In the genomic region with DNA sequence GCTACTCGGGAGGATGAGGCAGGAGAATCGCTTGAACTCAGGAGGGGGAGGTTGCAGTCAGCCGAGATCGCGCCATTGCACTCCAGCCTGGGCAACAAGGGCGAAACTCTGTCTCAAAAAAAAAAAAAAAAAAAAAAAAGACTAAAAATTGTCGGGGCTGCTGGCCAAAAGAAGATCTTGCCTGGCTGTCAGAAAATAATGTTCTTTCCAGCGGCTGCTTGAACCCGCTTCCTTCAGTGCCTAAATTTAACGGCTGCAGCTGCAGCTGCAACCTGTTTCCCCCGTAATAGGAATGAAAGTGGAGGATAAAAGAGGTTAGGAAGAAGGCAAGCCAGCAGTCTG, we compare ENCODE assay signal across 8 cellular contexts. TPM values are rescaled to one million over a fixed set of nuclear protein-coding genes. Genes with fewer than 3 reads are reported as not detected.
DNase-seq lines count a peak whose midpoint lies in the region; ATAC-seq, FAIRE-seq and TF ChIP-seq lines count a peak whose summit lies in the region.
"Not testable (repeated sequence)": the region's sequence is repeated elsewhere in the genome, so short reads cannot be mapped to it uniquely, and the experiment has no call there.

No MANE protein-coding gene starts in this region.

- not testable (repeated sequence) for FAIRE-seq in pancreas (lab: Jason Lieb, UNC)

- TF ChIP-seq POLR2A in lower leg skin (IDR thresholded peaks at IDR 0.05); thyroid gland (IDR thresholded peaks at IDR 0.05): not testable (repeated sequence)

- H3K9ac ChIP-seq in Loucy (ENCODE audit: low read depth, low read length, poor library complexity, severe bottlenecking) = peak overlapping the region; percentile 97

- peak overlapping the region; percentile 78 for H3K27ac Mint-ChIP-seq in Calu3 (ENCODE audit: unreplicated experiment)
- peak overlapping the region; percentile 96 for H3K27ac Mint-ChIP-seq in activated CD4-positive, alpha-beta T cell treated with anti-CD3 and anti-CD28 coated beads, Interleukin-2, amount 10 ng/mL, durations not matched to agents 7 days and 5 days
- peak overlapping the region; percentile 96 for H3K27ac Mint-ChIP-seq in MCF 10A (ENCODE audit: low read depth, unreplicated experiment)

- peak overlapping the region; percentile 86 for H3K4me2 ChIP-seq in Loucy (ENCODE audit: low read depth, low read length, poor library complexity, severe bottlenecking)

- H3K27me3 Mint-ChIP-seq in Calu3 (ENCODE audit: unreplicated experiment); activated CD4-positive, alpha-beta T cell treated with anti-CD3 and anti-CD28 coated beads, Interleukin-2, amount 10 ng/mL, durations not matched to agents 7 days and 5 days; MCF 10A (ENCODE audit: insufficient read depth, unreplicated experiment): not testable (repeated sequence)

- peaks cover 45% of the 10 kb centered on the region for H3K79me2 ChIP-seq in Loucy (ENCODE audit: insufficient read depth, low read length)

- ATAC-seq in pancreas = peak in 1 of 4 donors; percentile 1

- H3F3A ChIP-seq in Loucy (ENCODE audit: low read depth) = peaks cover 16% of the 10 kb centered on the region

- H3K27me3 ChIP-seq in Loucy (ENCODE audit: insufficient read depth, low read length, poor library complexity, severe bottlenecking); pancreas; thyroid gland: not testable (repeated sequence)

- intact Hi-C loops in Calu3 (cut with micrococcal nuclease; ENCODE audit: unreplicated experiment) (loop anchor here (2.0 to 10.0 kb wide), 3 partner anchors 41 to 147 kb away; no protein-coding TSS in a partner anchor), MCF 10A (cut with micrococcal nuclease) (loop anchor here (1.0 to 10.0 kb wide), 6 partner anchors 45 to 169 kb away; a partner anchor contains a TSS), thyroid gland (cut with DNase I) (loop anchor here (5.0 kb wide), 1 partner anchor 116 kb away; no protein-coding TSS in a partner anchor)
- intact Hi-C loops in lower leg skin (cut with DNase I; ENCODE audit: low total_unique reads); pancreas (cut with DNase I): not testable (repeated sequence)

- peak overlapping the region; percentile 92 for H3K4me3 ChIP-seq in Loucy (ENCODE audit: low read length, poor library complexity, severe bottlenecking)
- H3K4me3 ChIP-seq in fibroblast of pulmonary artery (replicated peaks; ENCODE audit: low read depth, low read length) = peak overlapping the region; percentile 95
- H3K4me3 ChIP-seq in lower leg skin (ENCODE audit: low read depth, poor library complexity, severe bottlenecking) = peak overlapping the region; percentile 49
- peak overlapping the region; percentile 64 to 98 (median 70) for H3K4me3 ChIP-seq in pancreas
- peak overlapping the region; percentile 61 to 88 (median 85) for H3K4me3 ChIP-seq in thyroid gland (replicated peaks in 1 of 3)

- not testable (repeated sequence) for BruUV-seq in Calu3 (replicated peaks; lab: Mats Ljungman, UMichigan); MCF 10A (replicated peaks; lab: Mats Ljungman, UMichigan)

- not testable (repeated sequence) for H3K36me3 ChIP-seq in Loucy (ENCODE audit: insufficient read depth, low read length); pancreas; thyroid gland

- DNase-seq in Calu3; activated CD4-positive, alpha-beta T cell treated with anti-CD3 and anti-CD28 coated beads, Interleukin-2, amount 10 ng/mL, durations not matched to agents 7 days and 5 days; MCF 10A (ENCODE audit: unreplicated experiment); fibroblast of pulmonary artery (ENCODE audit: low read depth); lower leg skin (ENCODE audit: low spot score in 2 of 2); pancreas; thyroid gland: not testable (repeated sequence)

- WGBS in lower leg skin, 2 donors = 0 to 3% methylated on average over 11 of the region's 11 CpGs
- 0 to 1% methylated on average over 11 of the region's 11 CpGs for WGBS in pancreas, 2 donors
- 0 to 2% methylated on average over 11 of the region's 11 CpGs for WGBS in thyroid gland, 2 donors

- not testable (repeated sequence) for H3K9me2 ChIP-seq in Loucy (replicated peaks; ENCODE audit: low read depth, low read length)

- H2AFZ ChIP-seq in Loucy (ENCODE audit: low read length) = peak overlapping the region; percentile 54; the same call in 1 of the 2 replicates

- CTCF ChIA-PET in Calu3 (lab: Charles Lee) (interaction anchor here (0.6 to 1.3 kb wide), 10 partner anchors 8 to 504 kb away, joined by 3 to 6 read pairs (median 4); no protein-coding TSS in a partner anchor), MCF 10A (lab: Yijun Ruan, JAX) (interaction anchor here (0.6 to 2.1 kb wide), 12 partner anchors 9 to 228 kb away, joined by 3 to 10 read pairs (median 4); a partner anchor contains a TSS)
- CTCF ChIA-PET in activated CD4-positive, alpha-beta T cell treated with anti-CD3 and anti-CD28 coated beads, Interleukin-2, amount 10 ng/mL, durations not matched to agents 7 days and 5 days (lab: Charles Lee) = interaction anchor here (0.9 to 2.1 kb wide), 8 partner anchors 8 to 113 kb away, joined by 3 to 12 read pairs (median 4); no protein-coding TSS in a partner anchor

- not testable (repeated sequence) for H3K9me3 Mint-ChIP-seq in Calu3 (ENCODE audit: low read depth, unreplicated experiment); activated CD4-positive, alpha-beta T cell treated with anti-CD3 and anti-CD28 coated beads, Interleukin-2, amount 10 ng/mL, durations not matched to agents 7 days and 5 days; MCF 10A (ENCODE audit: unreplicated experiment)

- H3K4me1 ChIP-seq in Loucy (ENCODE audit: insufficient read depth, low read length, poor library complexity, severe bottlenecking) (peaks cover 77% of the 10 kb centered on the region), pancreas (peaks cover 0 to 33% (median 15%) of the 10 kb centered on the region in 3 donors), thyroid gland (peaks cover 18 to 27% of the 10 kb centered on the region in 2 donors)

- peaks cover 29% of the 10 kb centered on the region for H3K4me1 Mint-ChIP-seq in Calu3 (ENCODE audit: low read depth, unreplicated experiment)
- H3K4me1 Mint-ChIP-seq in activated CD4-positive, alpha-beta T cell treated with anti-CD3 and anti-CD28 coated beads, Interleukin-2, amount 10 ng/mL, durations not matched to agents 7 days and 5 days = peaks cover 45% of the 10 kb centered on the region
- H3K4me1 Mint-ChIP-seq in MCF 10A (ENCODE audit: insufficient read depth, unreplicated experiment) = peaks cover 14% of the 10 kb centered on the region

- H3K9me3 ChIP-seq in Loucy (ENCODE audit: insufficient read depth, low read depth, low read length); pancreas; thyroid gland: not testable (repeated sequence)

- peaks cover 43% of the 10 kb centered on the region for H4K20me1 ChIP-seq in Loucy (ENCODE audit: insufficient read depth, low read length, poor library complexity, severe bottlenecking)

- peak overlapping the region; percentile 87 for H3K4me3 Mint-ChIP-seq in Calu3 (ENCODE audit: low read depth, unreplicated experiment)
- peak overlapping the region; percentile 98 for H3K4me3 Mint-ChIP-seq in activated CD4-positive, alpha-beta T cell treated with anti-CD3 and anti-CD28 coated beads, Interleukin-2, amount 10 ng/mL, durations not matched to agents 7 days and 5 days
- peak overlapping the region; percentile 91 for H3K4me3 Mint-ChIP-seq in MCF 10A (ENCODE audit: unreplicated experiment)

- TF ChIP-seq CTCF in Calu3 (IDR thresholded peaks at IDR 0.05; ENCODE audit: unreplicated experiment); Loucy (conservative IDR thresholded peaks at IDR 0.05; ENCODE audit: low read length); MCF 10A (IDR thresholded peaks at IDR 0.05; ENCODE audit: unreplicated experiment); fibroblast of pulmonary artery (IDR thresholded peaks at IDR 0.05; ENCODE audit: low read length, missing control alignments); lower leg skin (IDR thresholded peaks at IDR 0.05); pancreas (IDR thresholded peaks at IDR 0.05); thyroid gland (IDR thresholded peaks at IDR 0.05): not testable (repeated sequence)

- H3K36me3 Mint-ChIP-seq in Calu3 (ENCODE audit: insufficient read depth, unreplicated experiment) (peaks cover 38% of the 10 kb centered on the region), MCF 10A (ENCODE audit: insufficient read depth, unreplicated experiment) (peaks cover 11% of the 10 kb centered on the region)
- H3K36me3 Mint-ChIP-seq in activated CD4-positive, alpha-beta T cell treated with anti-CD3 and anti-CD28 coated beads, Interleukin-2, amount 10 ng/mL, durations not matched to agents 7 days and 5 days (ENCODE audit: low read depth) = peaks cover 28% of the 10 kb centered on the region

- peak overlapping the region in 2 of 4 donors; percentile 76 to 84 for H3K27ac ChIP-seq in pancreas
- peak overlapping the region; percentile 59 to 87 (median 83) for H3K27ac ChIP-seq in thyroid gland

- POLR2A ChIA-PET in activated CD4-positive, alpha-beta T cell treated with anti-CD3 and anti-CD28 coated beads, Interleukin-2, amount 10 ng/mL, durations not matched to agents 7 days and 5 days (lab: Charles Lee) = interaction anchor here (0.7 to 1.9 kb wide), 5 partner anchors 9 to 246 kb away, joined by 3 to 21 read pairs (median 4); a partner anchor contains a TSS
- POLR2A ChIA-PET in MCF 10A (lab: Yijun Ruan, JAX) = interaction anchor here (0.6 to 6.3 kb wide), 37 partner anchors 9 to 535 kb away, joined by 3 to 178 read pairs (median 8); a partner anchor contains a TSS

RNA-seq across cellular contexts. Expression of a gene that starts 0.5 kb away (rescaled TPM):
- 297 and 341 TPM in 2 replicates for total RNA-seq in Calu3 (2022)
- 100 to 1,000 TPM; 231 to 248 TPM for total RNA-seq in activated CD4-positive, alpha-beta T cell treated with anti-CD3 and anti-CD28 coated beads, Interleukin-2, amount 10 ng/mL, durations not matched to agents 7 days and 5 days
- total RNA-seq in MCF 10A (2022) = 260 and 322 TPM in 2 replicates
- 100 to 1,000 TPM in 2 of 4 donors, 10 to 100 TPM in 2; 62.7 to 175 (median 102) TPM for total RNA-seq in lower leg skin
- 10 to 100 TPM; 41.4 to 71.3 (median 58.4) TPM for total RNA-seq in pancreas
- 10 to 100 TPM; 41.2 to 83.3 TPM for polyA plus RNA-seq in pancreas
- 100 to 1,000 TPM; 107 to 157 (median 120) TPM for total RNA-seq in thyroid gland
